10 cellular contexts compared by ENCODE assay signal in genomic region chr14:73833530-73834257, GRCh38. TPM values are rescaled to one million over a fixed set of nuclear protein-coding genes. Genes with fewer than 3 reads are reported as not detected.
DNase-seq lines count a peak whose midpoint lies in the region; ATAC-seq, FAIRE-seq and TF ChIP-seq lines count a peak whose summit lies in the region.
"Had no signal": no experiment of that assay in that cellular context is flagged by ENCODE, and none has a peak within 500 bp of the region (broad histone marks: within the 10 kb centered on the region; RNA-seq: fewer than 3 reads in every experiment).

No MANE protein-coding gene starts in this region.

- no peaks in the 10 kb centered on the region for H3K36me3 Mint-ChIP-seq in endodermal cell (ENCODE audit: low read depth)
- H3K36me3 Mint-ChIP-seq in type B pancreatic cell: no peaks in the 10 kb centered on the region

- H3K27ac ChIP-seq in endodermal cell (ENCODE audit: low read depth, low read length) (no peak overlapping the region), left lung (no peak overlapping the region)

- H3K36me3 ChIP-seq in MG63 (no peaks in the 10 kb centered on the region), endodermal cell (ENCODE audit: control insufficient read depth, insufficient read depth, low read length) (no peaks in the 10 kb centered on the region), left lung (no peaks in the 10 kb centered on the region)

- H3K27ac Mint-ChIP-seq in endodermal cell: peak overlapping the region; percentile 79
- peak overlapping the region; percentile 53 for H3K27ac Mint-ChIP-seq in type B pancreatic cell

- H3K27me3 Mint-ChIP-seq in endodermal cell (ENCODE audit: insufficient read depth) (no peaks in the 10 kb centered on the region), type B pancreatic cell (no peaks in the 10 kb centered on the region)

- peak; percentile 22 for ATAC-seq in left lung

- intact Hi-C loops in left lung (cut with DNase I): no loop called here

- H3K9me3 Mint-ChIP-seq in endodermal cell: no peaks in the 10 kb centered on the region
- H3K9me3 Mint-ChIP-seq in type B pancreatic cell: no peaks in the 10 kb centered on the region

- H3K4me1 ChIP-seq in endodermal cell (ENCODE audit: control insufficient read depth, insufficient read depth, low read length): peaks cover 12% of the 10 kb centered on the region
- H3K4me1 ChIP-seq in left lung: peaks cover 2 to 6% of the 10 kb centered on the region in 2 donors

- FAIRE-seq in D721Med (lab: Jason Lieb, UNC): no peak

- TF ChIP-seq CTCF in endodermal cell (conservative IDR thresholded peaks at IDR 0.05): no peak
- TF ChIP-seq CTCF in left lung (IDR thresholded peaks at IDR 0.05): no peak
- no peak for TF ChIP-seq CTCF in type B pancreatic cell (conservative IDR thresholded peaks at IDR 0.05)
- no peak for TF ChIP-seq CTCF in D721Med (IDR thresholded peaks at IDR 0.05; ENCODE audit: insufficient read depth, missing control alignments)

- H3K4me1 Mint-ChIP-seq in endodermal cell (peaks cover 23% of the 10 kb centered on the region), type B pancreatic cell (ENCODE audit: unreplicated experiment) (peaks cover 22% of the 10 kb centered on the region)

- WGBS in endodermal cell (ENCODE audit: insufficient coverage in 1 of 2, insufficient read length in 1 of 2), 2 experiments: 75 to 86% methylated on average over 4 to 9 of the region's 9 CpGs

- no peak overlapping the region for H3K9ac ChIP-seq in endodermal cell (ENCODE audit: extremely low read depth, low read length, poor library complexity, severe bottlenecking)

- DNase-seq in MG63 (peak; percentile 79), endodermal cell (peak; percentile 67), left lung (no peak), type B pancreatic cell (ENCODE audit: extremely low spot score, unreplicated experiment) (no peak), NCI-H2227 (lab: John Stamatoyannopoulos, UW; ENCODE audit: unreplicated experiment) (no peak), GDM1 (lab: John Stamatoyannopoulos, UW) (no peak), D721Med (ENCODE audit: insufficient read length, low spot score) (no peak)
- DNase-seq: activated CD4-positive, CD25-positive, alpha-beta regulatory T cell treated with anti-CD3 and anti-CD28 coated beads, Interleukin-2, amount 50 U/mL, for 72 hours; NCI-H82; stimulated activated CD4-positive, alpha-beta T cell treated with anti-CD3 and anti-CD28 coated beads, Interleukin-4, amount 100 ng/mL, for 4 hours had no signal

- H3K4me3 ChIP-seq in MG63 (no peak overlapping the region), endodermal cell (ENCODE audit: low read length) (no peak overlapping the region), left lung (no peak overlapping the region)

- H3K9me3 ChIP-seq in MG63: no peaks in the 10 kb centered on the region
- no peaks in the 10 kb centered on the region for H3K9me3 ChIP-seq in endodermal cell (ENCODE audit: control insufficient read depth, low read length)
- H3K9me3 ChIP-seq in left lung: no peaks in the 10 kb centered on the region

- H3K4me3 Mint-ChIP-seq in endodermal cell (no peak overlapping the region), type B pancreatic cell (no peak overlapping the region)

- H3K27me3 ChIP-seq in MG63 (no peaks in the 10 kb centered on the region), endodermal cell (ENCODE audit: control insufficient read depth, insufficient read depth, low read length, poor library complexity, severe bottlenecking) (no peaks in the 10 kb centered on the region), left lung (no peaks in the 10 kb centered on the region)

RNA-seq across cellular contexts. Expression of gene PTGR2, which starts 17.9 kb away (rescaled TPM):
- 4.8 and 6.2 TPM in 2 replicates for total RNA-seq in MG63 (2014; rRNA removed; shearing (Covaris generic); ENCODE audit: low replicate concordance)
- 10 to 100 TPM in 1 of 2 donors, 1 to 10 TPM in 1; 7.7 to 21.5 TPM for total RNA-seq in endodermal cell
- polyA plus RNA-seq in endodermal cell (2013, experiment 1 of 2): 21.0 TPM
- polyA plus RNA-seq in endodermal cell (2013, experiment 2 of 2): 20.6 TPM
- total RNA-seq in left lung: 1 to 10 TPM; 9.9 to 10.0 TPM
- total RNA-seq in type B pancreatic cell (ENCODE audit: low replicate concordance): 9.5 and 9.6 TPM in 2 replicates

RNA-seq across cellular contexts. Expression of gene ZNF410, which starts 53.0 kb away (rescaled TPM):
- total RNA-seq in MG63 (2014; rRNA removed; shearing (Covaris generic); ENCODE audit: low replicate concordance): 50.9 and 68.0 TPM in 2 replicates
- 10 to 100 TPM; 34.2 to 40.7 TPM for total RNA-seq in endodermal cell
- 46.5 TPM for polyA plus RNA-seq in endodermal cell (2013, experiment 1 of 2)
- polyA plus RNA-seq in endodermal cell (2013, experiment 2 of 2): 42.6 TPM
- total RNA-seq in left lung: 10 to 100 TPM; 38.7 to 41.6 TPM
- total RNA-seq in type B pancreatic cell (ENCODE audit: low replicate concordance): 44.2 and 50.8 TPM in 2 replicates

Comparison
In these comparisons a context has a peak if more than half of its experiments do, and no peak if none do; other contexts are left out.
1. DNase-seq: peak in MG63 (single experiment) and endodermal cell (single experiment); none in left lung (0 of 2), type B pancreatic cell (single experiment), NCI-H2227 (single experiment), GDM1 (single experiment) and D721Med (single experiment).